9 cellular contexts compared by ENCODE assay signal in the genomic region with DNA sequence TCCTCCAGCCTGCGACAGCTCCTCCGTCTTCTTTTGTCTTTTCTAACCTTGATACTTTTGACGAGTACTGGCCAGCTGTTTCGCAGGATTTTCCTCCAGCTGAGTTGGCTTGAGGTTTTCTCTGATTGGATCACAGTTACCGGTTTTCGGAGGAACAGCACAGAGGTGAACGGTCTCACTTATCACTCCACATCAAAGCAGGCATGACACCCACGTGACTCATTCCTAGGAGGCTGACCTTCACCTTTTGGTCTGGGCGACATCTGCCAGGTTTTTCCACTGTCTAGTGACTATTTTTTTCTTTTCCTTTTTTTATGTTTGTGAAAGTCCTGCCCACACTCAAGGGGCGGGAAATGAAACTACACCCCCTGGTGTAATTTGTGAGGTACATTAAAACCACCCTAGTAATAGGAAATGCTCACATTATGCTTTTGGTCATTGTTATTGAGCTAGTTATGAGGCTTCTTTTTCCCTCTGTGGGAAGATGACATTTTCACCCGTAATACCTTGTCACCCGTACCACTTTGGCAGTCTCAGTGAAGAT.
DNase-seq lines count a peak whose midpoint lies in the region; ATAC-seq and TF ChIP-seq lines count a peak whose summit lies in the region.
"Had no signal": no experiment of that assay in that cellular context is flagged by ENCODE, and none has a peak within 500 bp of the region (broad histone marks: within the 10 kb centered on the region; RNA-seq: fewer than 3 reads in every experiment).

No MANE protein-coding gene starts in this region.

- H3K4me3 ChIP-seq in astrocyte of the spinal cord (ENCODE audit: low read depth, low read length) (no peak overlapping the region), spleen (no peak overlapping the region), heart left ventricle (no peak overlapping the region)

- 46 to 48% (median 46%) methylated on average over 12 of the region's 12 CpGs for WGBS in spleen, 5 donors
- 51 to 67% (median 60%) methylated on average over 12 of the region's 12 CpGs for WGBS in heart left ventricle, 4 donors

- POLR2A ChIA-PET in CD4-positive, alpha-beta T cell (lab: Charles Lee): interaction anchor here (1.7 kb wide), 1 partner anchor 321 kb away, joined by 5 read pairs; no protein-coding TSS in a partner anchor

- no peak for DNase-seq in CD4-positive, alpha-beta T cell
- DNase-seq in SHP77 treated with DMSO at 0.1 percent for 48 hours (lab: John Stamatoyannopoulos, UW): peak; percentile 53
- peak; percentile 19 for DNase-seq in astrocyte of the spinal cord (ENCODE audit: low read depth, low spot score)
- DNase-seq in spleen: no peak
- no peak for DNase-seq in heart left ventricle
- DNase-seq: IMR-90 had no signal

- H3K27ac Mint-ChIP-seq in CD4-positive, alpha-beta T cell: no peak overlapping the region

- no peaks in the 10 kb centered on the region for H3K27me3 ChIP-seq in CD4-positive, alpha-beta T cell (ENCODE audit: control insufficient read depth, insufficient read depth, low read length)
- H3K27me3 ChIP-seq in spleen (replicated peaks in 1 of 7): peaks cover 0 to 5% (median 0%) of the 10 kb centered on the region in 7 donors
- no peaks in the 10 kb centered on the region for H3K27me3 ChIP-seq in heart left ventricle

- H3K36me3 ChIP-seq in spleen: no peaks in the 10 kb centered on the region
- no peaks in the 10 kb centered on the region for H3K36me3 ChIP-seq in heart left ventricle

- intact Hi-C loops in CD4-positive, alpha-beta T cell (cut with DNase I, micrococcal nuclease): loop anchor here (1.0 to 5.0 kb wide), 3 partner anchors 178 to 321 kb away; no protein-coding TSS in a partner anchor
- intact Hi-C loops in spleen (cut with DNase I; ENCODE audit: low total_unique reads): no loop called here
- intact Hi-C loops in heart left ventricle (cut with DNase I): loop anchor here in 4 of 10 donors (5.0 to 10.0 kb wide), 2 partner anchors 171 to 173 kb away; no protein-coding TSS in a partner anchor

- peak; percentile 24 for ATAC-seq in CD4-positive, alpha-beta T cell (ENCODE audit: poor library complexity)
- ATAC-seq in GM21786 (IDR thresholded peaks at IDR 0.05; ENCODE audit: unreplicated experiment) (no peak), GM21367 (IDR thresholded peaks at IDR 0.05; ENCODE audit: unreplicated experiment) (no peak), HG03139 (IDR thresholded peaks at IDR 0.05; ENCODE audit: unreplicated experiment) (no peak), heart left ventricle (no peak)

- H3K4me3 Mint-ChIP-seq in CD4-positive, alpha-beta T cell: no peak overlapping the region

- in situ Hi-C loops in astrocyte of the spinal cord (cut with HindIII; ENCODE audit: low sequenced_read_pairs): no loop called here

- H3K27ac ChIP-seq in CD4-positive, alpha-beta T cell (ENCODE audit: low read depth, low read length): no peak overlapping the region
- no peak overlapping the region for H3K27ac ChIP-seq in spleen
- no peak overlapping the region for H3K27ac ChIP-seq in heart left ventricle

- H3K36me3 Mint-ChIP-seq in CD4-positive, alpha-beta T cell (ENCODE audit: low read depth): no peaks in the 10 kb centered on the region

- CTCF ChIA-PET in CD4-positive, alpha-beta T cell (lab: Charles Lee): no interaction called here

- peaks cover 10% of the 10 kb centered on the region for H3K4me1 Mint-ChIP-seq in CD4-positive, alpha-beta T cell (ENCODE audit: low read depth)

- TF ChIP-seq POLR2A in spleen (IDR thresholded peaks at IDR 0.05) (no peak), heart left ventricle (IDR thresholded peaks at IDR 0.05) (no peak)

- no peaks in the 10 kb centered on the region for H3K9me3 Mint-ChIP-seq in CD4-positive, alpha-beta T cell

- H3K4me1 ChIP-seq in spleen: peaks cover 0 to 10% (median 5%) of the 10 kb centered on the region in 6 donors
- peaks cover 0 to 20% (median 3%) of the 10 kb centered on the region in 12 donors for H3K4me1 ChIP-seq in heart left ventricle

- TF ChIP-seq CTCF in CD4-positive, alpha-beta T cell (IDR thresholded peaks at IDR 0.05): peak; percentile 20
- TF ChIP-seq CTCF in astrocyte of the spinal cord (IDR thresholded peaks at IDR 0.05; ENCODE audit: low read depth, low read length) (peak; percentile 20), spleen (IDR thresholded peaks at IDR 0.05 in 8 of 11, conservative IDR thresholded peaks at IDR 0.05 in 3 of 11) (peak in 7 of 11 experiments; percentile 18 to 54 (median 43)), heart left ventricle (IDR thresholded peaks at IDR 0.05) (peak in 6 of 12 donors; percentile 10 to 38 (median 16))

- peaks cover 20% of the 10 kb centered on the region for H3K27me3 Mint-ChIP-seq in CD4-positive, alpha-beta T cell

- H3K9me3 ChIP-seq in CD4-positive, alpha-beta T cell (ENCODE audit: control insufficient read depth, low read length): no peaks in the 10 kb centered on the region
- H3K9me3 ChIP-seq in spleen: no peaks in the 10 kb centered on the region
- no peaks in the 10 kb centered on the region for H3K9me3 ChIP-seq in heart left ventricle

Comparison
In these comparisons a context has a peak if more than half of its experiments do, and no peak if none do; other contexts are left out.
1. DNase-seq: peak in SHP77 treated with DMSO at 0.1 percent for 48 hours (single experiment) and astrocyte of the spinal cord (single experiment); none in CD4-positive, alpha-beta T cell (0 of 10), spleen (single experiment) and heart left ventricle (0 of 5).